12 cellular contexts compared by ENCODE assay signal in genomic region chr11:96191752-96192151, GRCh38.
"Had no signal": no experiment of that assay in that cellular context is flagged by ENCODE, and none has a peak within 500 bp of the region (broad histone marks: within the 10 kb centered on the region; RNA-seq: fewer than 3 reads in every experiment).

No MANE protein-coding gene starts in this region.

- H3K27ac ChIP-seq: ascending aorta had no signal

- H3K4me3 ChIP-seq: ascending aorta had no signal

- H3K27me3 Mint-ChIP-seq: activated CD4-positive, alpha-beta T cell treated with anti-CD3 and anti-CD28 coated beads for 36 hours had no signal

- H3K27me3 ChIP-seq: ascending aorta had no signal

- FAIRE-seq: colon, islet of Langerhans had no signal

- H3K9me3 ChIP-seq: ascending aorta had no signal

- ATAC-seq: activated CD4-positive, alpha-beta T cell treated with anti-CD3 and anti-CD28 coated beads for 36 hours; left colon; stimulated activated effector memory CD8-positive, alpha-beta T cell treated with anti-CD3 and anti-CD28 coated beads, Interleukin-12 subunit alpha, Interleukin-12 subunit beta, amount 100 ng/mL, for 72 hours had no signal

- DNase-seq: activated CD4-positive, alpha-beta T cell treated with anti-CD3 and anti-CD28 coated beads for 36 hours; activated effector memory CD4-positive, alpha-beta T cell treated with Interleukin-2 at 50 U/mL for 16 hours; caudate nucleus; erythroblast; left colon; posterior cingulate gyrus; retina had no signal

- H3K27ac Mint-ChIP-seq: T-helper 1 cell treated with Interleukin-12 subunit alpha and Interleukin-12 subunit beta and Interleukin-4 antibody, amounts not matched to agents 30 μg/mL and 1 μg/mL, for 36 hours had no signal

- H3K9me3 Mint-ChIP-seq: stimulated activated effector memory CD8-positive, alpha-beta T cell treated with anti-CD3 and anti-CD28 coated beads, Interleukin-12 subunit alpha, Interleukin-12 subunit beta, amount 100 ng/mL, for 72 hours; T-helper 1 cell treated with Interleukin-12 subunit alpha and Interleukin-12 subunit beta and Interleukin-4 antibody, amounts not matched to agents 30 μg/mL and 1 μg/mL, for 36 hours had no signal

- H3K4me3 Mint-ChIP-seq: activated CD4-positive, alpha-beta T cell treated with anti-CD3 and anti-CD28 coated beads for 36 hours; stimulated activated effector memory CD8-positive, alpha-beta T cell treated with anti-CD3 and anti-CD28 coated beads, Interleukin-12 subunit alpha, Interleukin-12 subunit beta, amount 100 ng/mL, for 72 hours; T-helper 1 cell treated with Interleukin-12 subunit alpha and Interleukin-12 subunit beta and Interleukin-4 antibody, amounts not matched to agents 30 μg/mL and 1 μg/mL, for 36 hours had no signal

- H3K36me3 Mint-ChIP-seq: stimulated activated effector memory CD8-positive, alpha-beta T cell treated with anti-CD3 and anti-CD28 coated beads, Interleukin-12 subunit alpha, Interleukin-12 subunit beta, amount 100 ng/mL, for 72 hours had no signal

- H3K36me3 ChIP-seq: ascending aorta had no signal
